In the genomic region with DNA sequence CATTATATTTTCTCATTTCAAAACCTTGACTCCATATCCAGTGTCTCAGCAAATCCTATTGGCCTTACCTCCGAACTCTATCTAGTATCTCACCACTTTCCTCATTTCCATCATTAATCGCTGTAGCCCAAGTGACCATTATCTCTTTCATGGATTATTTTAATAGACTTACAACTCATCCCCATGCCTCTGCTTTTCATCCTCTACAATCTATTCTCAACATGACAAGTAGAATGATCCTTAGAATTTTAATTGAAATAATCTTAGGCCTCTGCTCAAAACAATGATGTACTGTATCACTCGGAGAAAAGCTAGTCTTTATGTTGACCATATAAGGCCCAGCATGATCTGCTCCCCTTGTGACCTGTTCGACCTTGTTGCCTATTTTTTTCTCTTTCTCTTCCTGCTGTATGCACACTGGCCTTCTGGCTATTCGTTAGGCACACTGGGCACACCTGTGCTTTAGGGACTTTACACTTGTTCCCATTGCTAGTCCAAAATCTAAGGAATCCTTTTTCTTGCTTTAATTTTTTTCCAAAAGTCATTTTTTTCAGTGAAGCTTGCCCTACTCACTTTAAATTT, we compare ENCODE assay signal across 1 cellular context.
TF ChIP-seq lines count a peak whose summit lies in the region.

No MANE protein-coding gene starts in this region.

TF ChIP-seq in liver, 16 proteins besides CTCF, POLR2A, EP300 and RAD21 (continued from another document):
- TF ChIP-seq, protein P1, sequence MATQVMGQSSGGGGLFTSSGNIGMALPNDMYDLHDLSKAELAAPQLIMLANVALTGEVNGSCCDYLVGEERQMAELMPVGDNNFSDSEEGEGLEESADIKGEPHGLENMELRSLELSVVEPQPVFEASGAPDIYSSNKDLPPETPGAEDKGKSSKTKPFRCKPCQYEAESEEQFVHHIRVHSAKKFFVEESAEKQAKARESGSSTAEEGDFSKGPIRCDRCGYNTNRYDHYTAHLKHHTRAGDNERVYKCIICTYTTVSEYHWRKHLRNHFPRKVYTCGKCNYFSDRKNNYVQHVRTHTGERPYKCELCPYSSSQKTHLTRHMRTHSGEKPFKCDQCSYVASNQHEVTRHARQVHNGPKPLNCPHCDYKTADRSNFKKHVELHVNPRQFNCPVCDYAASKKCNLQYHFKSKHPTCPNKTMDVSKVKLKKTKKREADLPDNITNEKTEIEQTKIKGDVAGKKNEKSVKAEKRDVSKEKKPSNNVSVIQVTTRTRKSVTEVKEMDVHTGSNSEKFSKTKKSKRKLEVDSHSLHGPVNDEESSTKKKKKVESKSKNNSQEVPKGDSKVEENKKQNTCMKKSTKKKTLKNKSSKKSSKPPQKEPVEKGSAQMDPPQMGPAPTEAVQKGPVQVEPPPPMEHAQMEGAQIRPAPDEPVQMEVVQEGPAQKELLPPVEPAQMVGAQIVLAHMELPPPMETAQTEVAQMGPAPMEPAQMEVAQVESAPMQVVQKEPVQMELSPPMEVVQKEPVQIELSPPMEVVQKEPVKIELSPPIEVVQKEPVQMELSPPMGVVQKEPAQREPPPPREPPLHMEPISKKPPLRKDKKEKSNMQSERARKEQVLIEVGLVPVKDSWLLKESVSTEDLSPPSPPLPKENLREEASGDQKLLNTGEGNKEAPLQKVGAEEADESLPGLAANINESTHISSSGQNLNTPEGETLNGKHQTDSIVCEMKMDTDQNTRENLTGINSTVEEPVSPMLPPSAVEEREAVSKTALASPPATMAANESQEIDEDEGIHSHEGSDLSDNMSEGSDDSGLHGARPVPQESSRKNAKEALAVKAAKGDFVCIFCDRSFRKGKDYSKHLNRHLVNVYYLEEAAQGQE (IDR thresholded peaks at IDR 0.05) = no peak
- TF ChIP-seq, protein P2, sequence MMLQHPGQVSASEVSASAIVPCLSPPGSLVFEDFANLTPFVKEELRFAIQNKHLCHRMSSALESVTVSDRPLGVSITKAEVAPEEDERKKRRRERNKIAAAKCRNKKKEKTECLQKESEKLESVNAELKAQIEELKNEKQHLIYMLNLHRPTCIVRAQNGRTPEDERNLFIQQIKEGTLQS (IDR thresholded peaks at IDR 0.05) = no peak
- TF ChIP-seq, protein P3, sequence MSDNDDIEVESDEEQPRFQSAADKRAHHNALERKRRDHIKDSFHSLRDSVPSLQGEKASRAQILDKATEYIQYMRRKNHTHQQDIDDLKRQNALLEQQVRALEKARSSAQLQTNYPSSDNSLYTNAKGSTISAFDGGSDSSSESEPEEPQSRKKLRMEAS (IDR thresholded peaks at IDR 0.05) = no peak
- TF ChIP-seq TAF1 (conservative IDR thresholded peaks at IDR 0.05) (no peak), FOXA1 (IDR thresholded peaks at IDR 0.05) (no peak)
